8 cellular contexts compared by ENCODE assay signal in genomic region chr15:82849556-82850241, GRCh38. TPM values are rescaled to one million over a fixed set of nuclear protein-coding genes. Genes with fewer than 3 reads are reported as not detected.
DNase-seq lines count a peak whose midpoint lies in the region; ATAC-seq and TF ChIP-seq lines count a peak whose summit lies in the region.

No MANE protein-coding gene starts in this region.

- H2BK120ac ChIP-seq in trophoblast cell (ENCODE audit: insufficient read depth, low read length, poor library complexity), result no peak overlapping the region

- H3K4ac ChIP-seq in trophoblast cell (ENCODE audit: low read depth, low read length), result no peak overlapping the region

- H3K4me2 ChIP-seq in OCI-LY3 (ENCODE audit: low read length) (peak overlapping the region; percentile 61), trophoblast cell (ENCODE audit: low read length) (peak overlapping the region; percentile 11)

- TF ChIP-seq CTCF in HL-60 (IDR thresholded peaks at IDR 0.05; ENCODE audit: insufficient read depth, low read length), result peak; percentile 88
- peak; percentile 95 for TF ChIP-seq CTCF in OCI-LY3 (IDR thresholded peaks at IDR 0.05; ENCODE audit: low read depth, low read length)
- TF ChIP-seq CTCF in heart left ventricle (IDR thresholded peaks at IDR 0.05), result peak; percentile 58 to 89 (median 72)

- no peak overlapping the region for H2BK5ac ChIP-seq in trophoblast cell (ENCODE audit: low read depth, low read length, poor library complexity)

- H3K9me3 Mint-ChIP-seq in activated naive CD8-positive, alpha-beta T cell treated with anti-CD3 and anti-CD28 coated beads for 36 hours, result no peaks in the 10 kb centered on the region

- H4K12ac ChIP-seq in trophoblast cell (ENCODE audit: low read depth, low read length), result peak overlapping the region; percentile 41

- TF ChIP-seq POLR2A in heart left ventricle (IDR thresholded peaks at IDR 0.05), result no peak

- H3K27me3 ChIP-seq in HL-60 (ENCODE audit: insufficient read depth, poor library complexity, severe bottlenecking), result no peaks in the 10 kb centered on the region
- H3K27me3 ChIP-seq in OCI-LY3 (ENCODE audit: low read depth, low read length), result no peaks in the 10 kb centered on the region
- H3K27me3 ChIP-seq in heart left ventricle, result no peaks in the 10 kb centered on the region
- H3K27me3 ChIP-seq in trophoblast cell (ENCODE audit: insufficient read depth, low read length), result no peaks in the 10 kb centered on the region

- no peak overlapping the region for H3K27ac ChIP-seq in HL-60 (replicated peaks)
- H3K27ac ChIP-seq in OCI-LY3 (ENCODE audit: low read length), result no peak overlapping the region
- peak overlapping the region in 5 of 12 donors; percentile 32 to 55 (median 42) for H3K27ac ChIP-seq in heart left ventricle
- no peak overlapping the region for H3K27ac ChIP-seq in trophoblast cell (ENCODE audit: low read depth, low read length)

- H3K36me3 ChIP-seq in OCI-LY3 (replicated peaks; ENCODE audit: low read depth, low read length) (no peaks in the 10 kb centered on the region), heart left ventricle (peaks cover 0 to 10% (median 0%) of the 10 kb centered on the region in 9 donors), trophoblast cell (ENCODE audit: control insufficient read depth in 1 of 2, insufficient read depth in 2 of 2, low read length in 2 of 2) (no peaks in the 10 kb centered on the region)

- H4K8ac ChIP-seq in trophoblast cell (ENCODE audit: low read depth, low read length), result peak overlapping the region; percentile 75

- no peak overlapping the region for H3K18ac ChIP-seq in trophoblast cell (ENCODE audit: low read length)

- H3K4me1 ChIP-seq in OCI-LY3 (ENCODE audit: low read length) (peaks cover 15% of the 10 kb centered on the region), heart left ventricle (peaks cover 0 to 16% (median 11%) of the 10 kb centered on the region in 12 donors), trophoblast cell (ENCODE audit: control insufficient read depth in 1 of 2, insufficient read depth in 2 of 2, low read length in 2 of 2) (peaks cover 4 to 6% of the 10 kb centered on the region in 2 experiments)

- H4K91ac ChIP-seq in trophoblast cell (ENCODE audit: low read depth, low read length), result peak overlapping the region; percentile 34

- DNase-seq in GM04503 (ENCODE audit: low read depth), result peak; percentile 36
- peak; percentile 66 to 85 for DNase-seq in HL-60 (ENCODE audit: low read depth in 1 of 2, low spot score in 1 of 2)
- DNase-seq in activated naive CD8-positive, alpha-beta T cell treated with anti-CD3 and anti-CD28 coated beads for 36 hours, result peak; percentile 54
- DNase-seq in heart left ventricle, result peak; percentile 76 to 88 (median 83)
- DNase-seq in trophoblast cell, result peak; percentile 67 to 77

- no peaks in the 10 kb centered on the region for H3K36me3 Mint-ChIP-seq in activated naive CD8-positive, alpha-beta T cell treated with anti-CD3 and anti-CD28 coated beads for 36 hours

- WGBS in heart left ventricle, 4 donors, result 6 to 8% (median 7%) methylated on average over 19 to 20 of the region's 20 CpGs
- WGBS in trophoblast cell (ENCODE audit: extremely low coverage, insufficient coverage, insufficient read length), result no CpG with 5 or more reads among the region's 20 CpGs

- H3K9ac ChIP-seq in OCI-LY3 (ENCODE audit: low read length) (peak overlapping the region; percentile 25; the same call in 1 of the 2 replicates), trophoblast cell (ENCODE audit: low read length) (no peak overlapping the region)

- no peak overlapping the region for H2AK5ac ChIP-seq in trophoblast cell (ENCODE audit: low read length)

- no peak overlapping the region for H3K27ac Mint-ChIP-seq in activated naive CD8-positive, alpha-beta T cell treated with anti-CD3 and anti-CD28 coated beads for 36 hours

- ATAC-seq in heart left ventricle, result peak; percentile 93 to 97 (median 94)
- ATAC-seq in HG03135 (IDR thresholded peaks at IDR 0.05; ENCODE audit: unreplicated experiment), result no peak
- ATAC-seq in GM21717 (IDR thresholded peaks at IDR 0.05; ENCODE audit: unreplicated experiment), result no peak

- no peak overlapping the region for H3K23ac ChIP-seq in trophoblast cell (ENCODE audit: low read length)

- H3K9me3 ChIP-seq in OCI-LY3 (ENCODE audit: insufficient read depth, low read length) (no peaks in the 10 kb centered on the region), heart left ventricle (no peaks in the 10 kb centered on the region), trophoblast cell (ENCODE audit: insufficient read depth, low read depth, low read length) (peaks cover 2% of the 10 kb centered on the region)

- H2BK12ac ChIP-seq in trophoblast cell (ENCODE audit: low read length), result peak overlapping the region; percentile 2

- H3K79me1 ChIP-seq in trophoblast cell (ENCODE audit: low read length), result no peaks in the 10 kb centered on the region

- no peak overlapping the region for H3K4me3 Mint-ChIP-seq in activated naive CD8-positive, alpha-beta T cell treated with anti-CD3 and anti-CD28 coated beads for 36 hours

- H3K79me2 ChIP-seq in OCI-LY3 (ENCODE audit: low read length) (no peaks in the 10 kb centered on the region), trophoblast cell (ENCODE audit: control insufficient read depth, insufficient read depth, low read length, poor library complexity) (no peaks in the 10 kb centered on the region)

- H2AFZ ChIP-seq in OCI-LY3 (ENCODE audit: low read depth, low read length) (peak overlapping the region; percentile 84), trophoblast cell (ENCODE audit: insufficient read depth, low read length, poor library complexity) (peak overlapping the region; percentile 72)

- peak overlapping the region; percentile 27 for H3K14ac ChIP-seq in trophoblast cell (ENCODE audit: low read length)

- H3K4me3 ChIP-seq in HL-60 (replicated peaks; ENCODE audit: insufficient read depth, low read length) (no peak overlapping the region), OCI-LY3 (ENCODE audit: low read length) (peak overlapping the region; percentile 35), heart left ventricle (peak overlapping the region in 7 of 12 donors; percentile 16 to 29 (median 21)), trophoblast cell (ENCODE audit: low read depth, low read length) (no peak overlapping the region)

- no peaks in the 10 kb centered on the region for H4K20me1 ChIP-seq in OCI-LY3 (ENCODE audit: insufficient read depth, low read length)

- intact Hi-C loops in heart left ventricle (cut with DNase I), result loop anchor here (1.0 to 10.0 kb wide), 5 partner anchors 135 to 153 kb away; partner anchors contain the start of gene RAMAC (in 6 of the 10)

- H3K4me1 Mint-ChIP-seq in activated naive CD8-positive, alpha-beta T cell treated with anti-CD3 and anti-CD28 coated beads for 36 hours, result peaks cover 17% of the 10 kb centered on the region

- H3K27me3 Mint-ChIP-seq in activated naive CD8-positive, alpha-beta T cell treated with anti-CD3 and anti-CD28 coated beads for 36 hours, result peaks cover 2% of the 10 kb centered on the region

RNA-seq across cellular contexts. Expression of gene WHAMM, which starts 40.3 kb away (rescaled TPM):
- total RNA-seq in activated naive CD8-positive, alpha-beta T cell treated with anti-CD3 and anti-CD28 coated beads for 36 hours, result 1 to 10 TPM; 6.5 to 7.6 TPM
- 1 to 10 TPM; 4.6 to 9.1 (median 6.3) TPM for total RNA-seq in heart left ventricle
- polyA plus RNA-seq in heart left ventricle, result 1 to 10 TPM; 2.8 to 7.4 TPM
- 4.5 and 4.9 TPM in 2 replicates for polyA plus RNA-seq in trophoblast cell (2013)

RNA-seq across cellular contexts. Expression of gene FSD2, which starts 43.8 kb away (rescaled TPM):
- not detected for total RNA-seq in activated naive CD8-positive, alpha-beta T cell treated with anti-CD3 and anti-CD28 coated beads for 36 hours
- 100 to 1,000 TPM in 1 of 9 donors, 10 to 100 TPM in 8; 11.7 to 140 (median 71.6) TPM for total RNA-seq in heart left ventricle
- 10 to 100 TPM in 1 of 2 donors, 1 to 10 TPM in 1; 3.6 to 29.8 TPM for polyA plus RNA-seq in heart left ventricle
- polyA plus RNA-seq in trophoblast cell (2013), result not detected in 2 replicates

Comparison
In these comparisons a context has a peak if more than half of its experiments do, and no peak if none do; other contexts are left out.
1. H3K4me3 ChIP-seq: peak in OCI-LY3 (single experiment) and heart left ventricle (7 of 12); none in HL-60 (single experiment) and trophoblast cell (single experiment).
2. ATAC-seq: peak in heart left ventricle (4 of 4); none in HG03135 (single experiment) and GM21717 (single experiment).
3. RNA of gene FSD2, which starts 43.8 kb away (total RNA-seq): 11.7 to 140 TPM in heart left ventricle; not detected in activated naive CD8-positive, alpha-beta T cell treated with anti-CD3 and anti-CD28 coated beads for 36 hours; every median in the first group is over 10 times any median in the second.
4. Peak in every context shown above with its lines, with median percentiles within 50 percentile points of each other: DNase-seq and CTCF ChIP-seq.